1 cellular context compared by ENCODE assay signal in the genomic region with DNA sequence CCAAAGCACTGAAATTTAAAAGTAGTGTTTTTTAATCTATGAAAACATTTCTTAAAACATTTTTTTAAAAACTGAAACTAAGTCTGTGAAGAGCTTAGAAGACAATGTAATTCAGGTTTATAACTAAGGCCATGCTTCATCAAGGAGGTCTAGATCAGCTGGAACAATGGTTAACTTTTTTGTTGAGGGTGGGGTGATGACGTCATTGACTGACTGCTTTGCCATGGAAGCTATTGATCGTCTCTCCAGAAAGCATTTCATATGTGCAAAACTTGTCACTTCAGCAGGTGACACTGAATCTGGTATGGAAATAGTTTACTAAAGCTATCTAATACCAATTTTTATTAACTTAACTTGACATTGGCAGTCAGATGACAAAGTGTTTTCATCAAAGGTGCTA.
TF ChIP-seq lines count a peak whose summit lies in the region.

No MANE protein-coding gene starts in this region.

TF ChIP-seq in GM12878, 131 proteins besides CTCF, POLR2A, EP300 and RAD21:
- TF ChIP-seq ATF7 (IDR thresholded peaks at IDR 0.05; ENCODE audit: low read depth), result peak; percentile 41; the same call in 1 of the 2 replicates
- TF ChIP-seq FOXK2 (IDR thresholded peaks at IDR 0.05), result no peak
